ENCODE assay signal across 1 cellular context in the genomic region with DNA sequence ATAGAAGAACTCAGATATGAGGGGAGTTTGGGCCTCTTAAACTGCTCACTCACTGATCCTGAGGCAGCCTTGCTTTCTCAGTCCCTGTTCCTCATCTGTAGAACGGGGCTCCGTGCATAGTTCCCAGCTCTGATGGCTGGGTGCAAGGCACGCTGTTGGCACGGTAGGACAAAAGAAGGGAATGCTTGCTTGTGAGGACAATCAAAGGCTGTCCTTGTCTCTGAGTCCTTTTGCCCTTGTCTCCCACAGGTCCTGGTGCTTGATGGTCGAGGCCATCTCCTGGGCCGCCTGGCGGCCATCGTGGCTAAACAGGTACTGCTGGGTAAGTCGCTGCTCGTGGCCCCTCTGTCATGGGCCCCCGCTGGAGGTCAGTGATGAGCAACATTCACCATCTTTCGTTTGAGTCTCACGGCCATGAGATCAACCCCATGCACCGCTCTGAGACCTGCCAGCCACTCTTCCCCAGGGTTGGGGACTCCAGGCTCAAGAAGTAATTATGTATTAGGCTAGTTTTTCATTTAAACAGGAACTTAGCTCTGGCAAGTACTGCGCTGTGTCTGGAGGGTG.
TF ChIP-seq lines count a peak whose summit lies in the region.

No MANE protein-coding gene starts in this region.

TF ChIP-seq in WTC11, 78 proteins besides CTCF, POLR2A, EP300 and RAD21 (continued from another document and continues in another):
- TF ChIP-seq, protein P1, sequence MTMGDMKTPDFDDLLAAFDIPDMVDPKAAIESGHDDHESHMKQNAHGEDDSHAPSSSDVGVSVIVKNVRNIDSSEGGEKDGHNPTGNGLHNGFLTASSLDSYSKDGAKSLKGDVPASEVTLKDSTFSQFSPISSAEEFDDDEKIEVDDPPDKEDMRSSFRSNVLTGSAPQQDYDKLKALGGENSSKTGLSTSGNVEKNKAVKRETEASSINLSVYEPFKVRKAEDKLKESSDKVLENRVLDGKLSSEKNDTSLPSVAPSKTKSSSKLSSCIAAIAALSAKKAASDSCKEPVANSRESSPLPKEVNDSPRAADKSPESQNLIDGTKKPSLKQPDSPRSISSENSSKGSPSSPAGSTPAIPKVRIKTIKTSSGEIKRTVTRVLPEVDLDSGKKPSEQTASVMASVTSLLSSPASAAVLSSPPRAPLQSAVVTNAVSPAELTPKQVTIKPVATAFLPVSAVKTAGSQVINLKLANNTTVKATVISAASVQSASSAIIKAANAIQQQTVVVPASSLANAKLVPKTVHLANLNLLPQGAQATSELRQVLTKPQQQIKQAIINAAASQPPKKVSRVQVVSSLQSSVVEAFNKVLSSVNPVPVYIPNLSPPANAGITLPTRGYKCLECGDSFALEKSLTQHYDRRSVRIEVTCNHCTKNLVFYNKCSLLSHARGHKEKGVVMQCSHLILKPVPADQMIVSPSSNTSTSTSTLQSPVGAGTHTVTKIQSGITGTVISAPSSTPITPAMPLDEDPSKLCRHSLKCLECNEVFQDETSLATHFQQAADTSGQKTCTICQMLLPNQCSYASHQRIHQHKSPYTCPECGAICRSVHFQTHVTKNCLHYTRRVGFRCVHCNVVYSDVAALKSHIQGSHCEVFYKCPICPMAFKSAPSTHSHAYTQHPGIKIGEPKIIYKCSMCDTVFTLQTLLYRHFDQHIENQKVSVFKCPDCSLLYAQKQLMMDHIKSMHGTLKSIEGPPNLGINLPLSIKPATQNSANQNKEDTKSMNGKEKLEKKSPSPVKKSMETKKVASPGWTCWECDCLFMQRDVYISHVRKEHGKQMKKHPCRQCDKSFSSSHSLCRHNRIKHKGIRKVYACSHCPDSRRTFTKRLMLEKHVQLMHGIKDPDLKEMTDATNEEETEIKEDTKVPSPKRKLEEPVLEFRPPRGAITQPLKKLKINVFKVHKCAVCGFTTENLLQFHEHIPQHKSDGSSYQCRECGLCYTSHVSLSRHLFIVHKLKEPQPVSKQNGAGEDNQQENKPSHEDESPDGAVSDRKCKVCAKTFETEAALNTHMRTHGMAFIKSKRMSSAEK (CRISPR knock-in tag; IDR thresholded peaks at IDR 0.05; ENCODE audit: borderline replicate concordance) = peak; percentile 64; the same call in 1 of the 2 replicates
- TF ChIP-seq ATF2 (CRISPR knock-in tag; IDR thresholded peaks at IDR 0.05; ENCODE audit: borderline replicate concordance, low read depth) = no peak
- TF ChIP-seq HMGA2 (CRISPR knock-in tag; IDR thresholded peaks at IDR 0.05) = no peak
- TF ChIP-seq PRRX2 (CRISPR knock-in tag; IDR thresholded peaks at IDR 0.05) = 0 out of 2 replicates have a peak, but pooled peaks have one; percentile 47
- TF ChIP-seq ZNF671 (CRISPR knock-in tag; IDR thresholded peaks at IDR 0.05) = no peak; the same call in 1 of the 2 replicates
- TF ChIP-seq NR3C1 (CRISPR knock-in tag; conservative IDR thresholded peaks at IDR 0.05; ENCODE audit: low read depth) = no peak
- 0 out of 2 replicates have a peak, but pooled peaks have one; percentile 19 for TF ChIP-seq ATF1 (CRISPR knock-in tag; IDR thresholded peaks at IDR 0.05)
- TF ChIP-seq FOXP1 (CRISPR knock-in tag; IDR thresholded peaks at IDR 0.05; ENCODE audit: borderline replicate concordance) = no peak
- no peak for TF ChIP-seq SP1 (CRISPR knock-in tag; conservative IDR thresholded peaks at IDR 0.05)
- TF ChIP-seq ZBTB21 (CRISPR knock-in tag; IDR thresholded peaks at IDR 0.05; ENCODE audit: borderline replicate concordance) = no peak
- no peak for TF ChIP-seq TEAD4 (CRISPR knock-in tag; IDR thresholded peaks at IDR 0.05)
- TF ChIP-seq, protein P2, sequence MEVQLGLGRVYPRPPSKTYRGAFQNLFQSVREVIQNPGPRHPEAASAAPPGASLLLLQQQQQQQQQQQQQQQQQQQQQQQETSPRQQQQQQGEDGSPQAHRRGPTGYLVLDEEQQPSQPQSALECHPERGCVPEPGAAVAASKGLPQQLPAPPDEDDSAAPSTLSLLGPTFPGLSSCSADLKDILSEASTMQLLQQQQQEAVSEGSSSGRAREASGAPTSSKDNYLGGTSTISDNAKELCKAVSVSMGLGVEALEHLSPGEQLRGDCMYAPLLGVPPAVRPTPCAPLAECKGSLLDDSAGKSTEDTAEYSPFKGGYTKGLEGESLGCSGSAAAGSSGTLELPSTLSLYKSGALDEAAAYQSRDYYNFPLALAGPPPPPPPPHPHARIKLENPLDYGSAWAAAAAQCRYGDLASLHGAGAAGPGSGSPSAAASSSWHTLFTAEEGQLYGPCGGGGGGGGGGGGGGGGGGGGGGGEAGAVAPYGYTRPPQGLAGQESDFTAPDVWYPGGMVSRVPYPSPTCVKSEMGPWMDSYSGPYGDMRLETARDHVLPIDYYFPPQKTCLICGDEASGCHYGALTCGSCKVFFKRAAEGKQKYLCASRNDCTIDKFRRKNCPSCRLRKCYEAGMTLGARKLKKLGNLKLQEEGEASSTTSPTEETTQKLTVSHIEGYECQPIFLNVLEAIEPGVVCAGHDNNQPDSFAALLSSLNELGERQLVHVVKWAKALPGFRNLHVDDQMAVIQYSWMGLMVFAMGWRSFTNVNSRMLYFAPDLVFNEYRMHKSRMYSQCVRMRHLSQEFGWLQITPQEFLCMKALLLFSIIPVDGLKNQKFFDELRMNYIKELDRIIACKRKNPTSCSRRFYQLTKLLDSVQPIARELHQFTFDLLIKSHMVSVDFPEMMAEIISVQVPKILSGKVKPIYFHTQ (CRISPR knock-in tag; IDR thresholded peaks at IDR 0.05) = 0 out of 2 replicates have a peak, but pooled peaks have one; percentile 16
- TF ChIP-seq, protein P3, sequence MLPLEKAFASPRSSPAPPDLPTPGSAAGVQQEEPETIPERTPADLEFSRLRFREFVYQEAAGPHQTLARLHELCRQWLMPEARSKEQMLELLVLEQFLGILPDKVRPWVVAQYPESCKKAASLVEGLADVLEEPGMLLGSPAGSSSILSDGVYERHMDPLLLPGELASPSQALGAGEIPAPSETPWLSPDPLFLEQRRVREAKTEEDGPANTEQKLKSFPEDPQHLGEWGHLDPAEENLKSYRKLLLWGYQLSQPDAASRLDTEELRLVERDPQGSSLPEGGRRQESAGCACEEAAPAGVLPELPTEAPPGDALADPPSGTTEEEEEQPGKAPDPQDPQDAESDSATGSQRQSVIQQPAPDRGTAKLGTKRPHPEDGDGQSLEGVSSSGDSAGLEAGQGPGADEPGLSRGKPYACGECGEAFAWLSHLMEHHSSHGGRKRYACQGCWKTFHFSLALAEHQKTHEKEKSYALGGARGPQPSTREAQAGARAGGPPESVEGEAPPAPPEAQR (CRISPR knock-in tag; IDR thresholded peaks at IDR 0.05) = no peak
- TF ChIP-seq ZNF425 (CRISPR knock-in tag; conservative IDR thresholded peaks at IDR 0.05) = no peak
- no peak for TF ChIP-seq ZNF121 (CRISPR knock-in tag; IDR thresholded peaks at IDR 0.05)
- TF ChIP-seq, protein P4, sequence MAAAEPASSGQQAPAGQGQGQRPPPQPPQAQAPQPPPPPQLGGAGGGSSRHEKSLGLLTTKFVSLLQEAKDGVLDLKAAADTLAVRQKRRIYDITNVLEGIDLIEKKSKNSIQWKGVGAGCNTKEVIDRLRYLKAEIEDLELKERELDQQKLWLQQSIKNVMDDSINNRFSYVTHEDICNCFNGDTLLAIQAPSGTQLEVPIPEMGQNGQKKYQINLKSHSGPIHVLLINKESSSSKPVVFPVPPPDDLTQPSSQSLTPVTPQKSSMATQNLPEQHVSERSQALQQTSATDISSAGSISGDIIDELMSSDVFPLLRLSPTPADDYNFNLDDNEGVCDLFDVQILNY (CRISPR knock-in tag; IDR thresholded peaks at IDR 0.05) = no peak
- TF ChIP-seq MAX (CRISPR knock-in tag; IDR thresholded peaks at IDR 0.05) = peak; percentile 34; the same call in 1 of the 2 replicates
- no peak for TF ChIP-seq GTF2I (CRISPR knock-in tag; conservative IDR thresholded peaks at IDR 0.05)
- TF ChIP-seq ZNF232 (CRISPR knock-in tag; IDR thresholded peaks at IDR 0.05) = no peak
- TF ChIP-seq, protein P5, sequence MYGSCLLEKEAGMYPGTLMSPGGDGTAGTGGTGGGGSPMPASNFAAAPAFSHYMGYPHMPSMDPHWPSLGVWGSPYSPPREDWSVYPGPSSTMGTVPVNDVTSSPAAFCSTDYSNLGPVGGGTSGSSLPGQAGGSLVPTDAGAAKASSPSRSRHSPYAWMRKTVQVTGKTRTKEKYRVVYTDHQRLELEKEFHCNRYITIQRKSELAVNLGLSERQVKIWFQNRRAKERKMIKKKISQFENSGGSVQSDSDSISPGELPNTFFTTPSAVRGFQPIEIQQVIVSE (CRISPR knock-in tag; IDR thresholded peaks at IDR 0.05; ENCODE audit: borderline replicate concordance) = no peak
- TF ChIP-seq, protein P6, sequence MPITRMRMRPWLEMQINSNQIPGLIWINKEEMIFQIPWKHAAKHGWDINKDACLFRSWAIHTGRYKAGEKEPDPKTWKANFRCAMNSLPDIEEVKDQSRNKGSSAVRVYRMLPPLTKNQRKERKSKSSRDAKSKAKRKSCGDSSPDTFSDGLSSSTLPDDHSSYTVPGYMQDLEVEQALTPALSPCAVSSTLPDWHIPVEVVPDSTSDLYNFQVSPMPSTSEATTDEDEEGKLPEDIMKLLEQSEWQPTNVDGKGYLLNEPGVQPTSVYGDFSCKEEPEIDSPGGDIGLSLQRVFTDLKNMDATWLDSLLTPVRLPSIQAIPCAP (CRISPR knock-in tag; IDR thresholded peaks at IDR 0.05) = 0 out of 2 replicates have a peak, but pooled peaks have one; percentile 48
- TF ChIP-seq OVOL2 (CRISPR knock-in tag; IDR thresholded peaks at IDR 0.05; ENCODE audit: borderline replicate concordance) = no peak
- TF ChIP-seq IRF2 (CRISPR knock-in tag; IDR thresholded peaks at IDR 0.05; ENCODE audit: borderline replicate concordance, low read depth) = no peak
- no peak for TF ChIP-seq MXD4 (CRISPR knock-in tag; IDR thresholded peaks at IDR 0.05; ENCODE audit: borderline replicate concordance)
- no peak for TF ChIP-seq NR1H2 (CRISPR knock-in tag; IDR thresholded peaks at IDR 0.05)
- TF ChIP-seq, protein P7, sequence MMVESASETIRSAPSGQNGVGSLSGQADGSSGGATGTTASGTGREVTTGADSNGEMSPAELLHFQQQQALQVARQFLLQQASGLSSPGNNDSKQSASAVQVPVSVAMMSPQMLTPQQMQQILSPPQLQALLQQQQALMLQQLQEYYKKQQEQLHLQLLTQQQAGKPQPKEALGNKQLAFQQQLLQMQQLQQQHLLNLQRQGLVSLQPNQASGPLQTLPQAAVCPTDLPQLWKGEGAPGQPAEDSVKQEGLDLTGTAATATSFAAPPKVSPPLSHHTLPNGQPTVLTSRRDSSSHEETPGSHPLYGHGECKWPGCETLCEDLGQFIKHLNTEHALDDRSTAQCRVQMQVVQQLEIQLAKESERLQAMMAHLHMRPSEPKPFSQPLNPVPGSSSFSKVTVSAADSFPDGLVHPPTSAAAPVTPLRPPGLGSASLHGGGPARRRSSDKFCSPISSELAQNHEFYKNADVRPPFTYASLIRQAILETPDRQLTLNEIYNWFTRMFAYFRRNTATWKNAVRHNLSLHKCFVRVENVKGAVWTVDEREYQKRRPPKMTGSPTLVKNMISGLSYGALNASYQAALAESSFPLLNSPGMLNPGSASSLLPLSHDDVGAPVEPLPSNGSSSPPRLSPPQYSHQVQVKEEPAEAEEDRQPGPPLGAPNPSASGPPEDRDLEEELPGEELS (CRISPR knock-in tag; IDR thresholded peaks at IDR 0.05) = no peak
- no peak for TF ChIP-seq ZNF423 (CRISPR knock-in tag; IDR thresholded peaks at IDR 0.05)
- TF ChIP-seq SMAD4 (CRISPR knock-in tag; IDR thresholded peaks at IDR 0.05) = no peak
- TF ChIP-seq, protein P8, sequence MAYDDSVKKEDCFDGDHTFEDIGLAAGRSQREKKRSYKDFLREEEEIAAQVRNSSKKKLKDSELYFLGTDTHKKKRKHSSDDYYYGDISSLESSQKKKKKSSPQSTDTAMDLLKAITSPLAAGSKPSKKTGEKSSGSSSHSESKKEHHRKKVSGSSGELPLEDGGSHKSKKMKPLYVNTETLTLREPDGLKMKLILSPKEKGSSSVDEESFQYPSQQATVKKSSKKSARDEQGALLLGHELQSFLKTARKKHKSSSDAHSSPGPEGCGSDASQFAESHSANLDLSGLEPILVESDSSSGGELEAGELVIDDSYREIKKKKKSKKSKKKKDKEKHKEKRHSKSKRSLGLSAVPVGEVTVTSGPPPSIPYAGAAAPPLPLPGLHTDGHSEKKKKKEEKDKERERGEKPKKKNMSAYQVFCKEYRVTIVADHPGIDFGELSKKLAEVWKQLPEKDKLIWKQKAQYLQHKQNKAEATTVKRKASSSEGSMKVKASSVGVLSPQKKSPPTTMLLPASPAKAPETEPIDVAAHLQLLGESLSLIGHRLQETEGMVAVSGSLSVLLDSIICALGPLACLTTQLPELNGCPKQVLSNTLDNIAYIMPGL (CRISPR knock-in tag; IDR thresholded peaks at IDR 0.05) = no peak
- TF ChIP-seq, protein P9, sequence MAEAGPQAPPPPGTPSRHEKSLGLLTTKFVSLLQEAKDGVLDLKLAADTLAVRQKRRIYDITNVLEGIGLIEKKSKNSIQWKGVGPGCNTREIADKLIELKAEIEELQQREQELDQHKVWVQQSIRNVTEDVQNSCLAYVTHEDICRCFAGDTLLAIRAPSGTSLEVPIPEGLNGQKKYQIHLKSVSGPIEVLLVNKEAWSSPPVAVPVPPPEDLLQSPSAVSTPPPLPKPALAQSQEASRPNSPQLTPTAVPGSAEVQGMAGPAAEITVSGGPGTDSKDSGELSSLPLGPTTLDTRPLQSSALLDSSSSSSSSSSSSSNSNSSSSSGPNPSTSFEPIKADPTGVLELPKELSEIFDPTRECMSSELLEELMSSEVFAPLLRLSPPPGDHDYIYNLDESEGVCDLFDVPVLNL (CRISPR knock-in tag; IDR thresholded peaks at IDR 0.05; ENCODE audit: borderline replicate concordance, low read depth) = no peak
- TF ChIP-seq SMAD3 (CRISPR knock-in tag; IDR thresholded peaks at IDR 0.05; ENCODE audit: borderline replicate concordance) = no peak
- no peak for TF ChIP-seq ETV6 (CRISPR knock-in tag; IDR thresholded peaks at IDR 0.05)
